1 cellular context compared by ENCODE assay signal in the genomic region with DNA sequence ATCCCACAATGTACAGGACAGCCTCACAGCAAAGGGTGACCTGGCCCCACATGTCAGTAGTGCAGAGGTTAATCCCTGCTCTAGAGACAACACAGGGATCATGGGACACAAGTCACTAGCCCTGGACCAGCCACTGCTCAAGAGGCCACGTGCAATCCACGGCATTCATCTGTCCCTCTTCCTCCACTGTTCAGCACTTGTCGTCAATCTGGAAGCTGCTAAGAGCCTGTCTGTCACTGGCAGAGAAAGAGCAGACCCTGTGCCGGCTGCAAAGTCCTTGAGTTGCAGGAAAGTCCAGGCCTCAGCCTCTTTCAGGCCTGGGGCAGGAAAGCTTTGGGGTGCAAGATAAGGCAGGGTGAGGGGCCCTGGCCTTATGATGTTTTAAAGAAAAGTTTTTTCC.
TF ChIP-seq lines count a peak whose summit lies in the region.

No MANE protein-coding gene starts in this region.

TF ChIP-seq in WTC11, 78 proteins besides CTCF, POLR2A, EP300 and RAD21 (continued from another document):
- TF ChIP-seq, protein P1, sequence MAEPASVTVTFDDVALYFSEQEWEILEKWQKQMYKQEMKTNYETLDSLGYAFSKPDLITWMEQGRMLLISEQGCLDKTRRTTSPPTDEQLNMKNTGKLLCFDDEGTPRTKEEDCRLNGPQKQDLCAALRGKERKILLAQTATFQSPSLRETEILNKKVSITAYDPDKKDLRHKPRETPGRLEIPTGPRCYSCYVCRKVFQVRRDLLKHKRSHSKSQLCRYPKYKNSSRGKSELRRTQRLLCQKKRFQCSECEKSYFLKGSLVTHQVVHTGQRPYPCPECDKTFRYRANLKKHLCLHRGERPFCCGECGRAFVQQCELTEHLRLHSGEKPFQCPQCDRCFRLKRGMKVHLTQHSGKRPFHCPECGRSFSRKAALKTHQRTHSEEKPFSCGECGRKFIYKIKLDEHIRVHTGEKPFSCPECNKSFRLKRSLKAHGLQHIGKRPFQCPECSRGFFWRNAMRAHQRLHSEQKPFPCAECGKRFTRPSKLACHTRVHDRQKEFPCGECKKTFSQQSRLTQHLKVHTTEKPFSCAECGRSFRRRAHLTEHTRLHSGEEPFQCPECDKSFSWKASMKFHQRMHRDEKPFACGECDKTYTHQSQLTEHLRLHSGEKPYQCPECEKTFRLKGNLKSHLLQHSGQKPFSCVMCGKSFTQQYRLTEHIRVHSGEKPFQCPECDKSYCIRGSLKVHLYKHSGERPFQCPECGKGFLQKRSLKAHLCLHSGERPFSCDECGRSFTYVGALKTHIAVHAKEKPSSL (CRISPR knock-in tag; conservative IDR thresholded peaks at IDR 0.05): no peak
- TF ChIP-seq, protein P2, sequence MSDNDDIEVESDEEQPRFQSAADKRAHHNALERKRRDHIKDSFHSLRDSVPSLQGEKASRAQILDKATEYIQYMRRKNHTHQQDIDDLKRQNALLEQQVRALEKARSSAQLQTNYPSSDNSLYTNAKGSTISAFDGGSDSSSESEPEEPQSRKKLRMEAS (CRISPR knock-in tag; IDR thresholded peaks at IDR 0.05): no peak
- TF ChIP-seq NR2C2 (CRISPR knock-in tag; IDR thresholded peaks at IDR 0.05): no peak
- TF ChIP-seq, protein P3, sequence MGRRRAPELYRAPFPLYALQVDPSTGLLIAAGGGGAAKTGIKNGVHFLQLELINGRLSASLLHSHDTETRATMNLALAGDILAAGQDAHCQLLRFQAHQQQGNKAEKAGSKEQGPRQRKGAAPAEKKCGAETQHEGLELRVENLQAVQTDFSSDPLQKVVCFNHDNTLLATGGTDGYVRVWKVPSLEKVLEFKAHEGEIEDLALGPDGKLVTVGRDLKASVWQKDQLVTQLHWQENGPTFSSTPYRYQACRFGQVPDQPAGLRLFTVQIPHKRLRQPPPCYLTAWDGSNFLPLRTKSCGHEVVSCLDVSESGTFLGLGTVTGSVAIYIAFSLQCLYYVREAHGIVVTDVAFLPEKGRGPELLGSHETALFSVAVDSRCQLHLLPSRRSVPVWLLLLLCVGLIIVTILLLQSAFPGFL (CRISPR knock-in tag; IDR thresholded peaks at IDR 0.05; ENCODE audit: borderline replicate concordance): no peak
- no peak for TF ChIP-seq NFE2L1 (CRISPR knock-in tag; IDR thresholded peaks at IDR 0.05)
- TF ChIP-seq, protein P4, sequence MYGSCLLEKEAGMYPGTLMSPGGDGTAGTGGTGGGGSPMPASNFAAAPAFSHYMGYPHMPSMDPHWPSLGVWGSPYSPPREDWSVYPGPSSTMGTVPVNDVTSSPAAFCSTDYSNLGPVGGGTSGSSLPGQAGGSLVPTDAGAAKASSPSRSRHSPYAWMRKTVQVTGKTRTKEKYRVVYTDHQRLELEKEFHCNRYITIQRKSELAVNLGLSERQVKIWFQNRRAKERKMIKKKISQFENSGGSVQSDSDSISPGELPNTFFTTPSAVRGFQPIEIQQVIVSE (CRISPR knock-in tag; IDR thresholded peaks at IDR 0.05; ENCODE audit: borderline replicate concordance): no peak
- TF ChIP-seq JUN (CRISPR knock-in tag; IDR thresholded peaks at IDR 0.05): no peak
- TF ChIP-seq NR1H2 (CRISPR knock-in tag; IDR thresholded peaks at IDR 0.05): no peak
- no peak for TF ChIP-seq TP53 (CRISPR knock-in tag; IDR thresholded peaks at IDR 0.05)
- TF ChIP-seq OVOL2 (CRISPR knock-in tag; IDR thresholded peaks at IDR 0.05; ENCODE audit: borderline replicate concordance): no peak
- TF ChIP-seq, protein P5, sequence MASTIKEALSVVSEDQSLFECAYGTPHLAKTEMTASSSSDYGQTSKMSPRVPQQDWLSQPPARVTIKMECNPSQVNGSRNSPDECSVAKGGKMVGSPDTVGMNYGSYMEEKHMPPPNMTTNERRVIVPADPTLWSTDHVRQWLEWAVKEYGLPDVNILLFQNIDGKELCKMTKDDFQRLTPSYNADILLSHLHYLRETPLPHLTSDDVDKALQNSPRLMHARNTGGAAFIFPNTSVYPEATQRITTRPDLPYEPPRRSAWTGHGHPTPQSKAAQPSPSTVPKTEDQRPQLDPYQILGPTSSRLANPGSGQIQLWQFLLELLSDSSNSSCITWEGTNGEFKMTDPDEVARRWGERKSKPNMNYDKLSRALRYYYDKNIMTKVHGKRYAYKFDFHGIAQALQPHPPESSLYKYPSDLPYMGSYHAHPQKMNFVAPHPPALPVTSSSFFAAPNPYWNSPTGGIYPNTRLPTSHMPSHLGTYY (CRISPR knock-in tag; IDR thresholded peaks at IDR 0.05): no peak
- TF ChIP-seq ETV6 (CRISPR knock-in tag; IDR thresholded peaks at IDR 0.05): no peak
- no peak for TF ChIP-seq ZNF138 (CRISPR knock-in tag; conservative IDR thresholded peaks at IDR 0.05)
